ENCODE assay signal across 1 cellular context in the genomic region with DNA sequence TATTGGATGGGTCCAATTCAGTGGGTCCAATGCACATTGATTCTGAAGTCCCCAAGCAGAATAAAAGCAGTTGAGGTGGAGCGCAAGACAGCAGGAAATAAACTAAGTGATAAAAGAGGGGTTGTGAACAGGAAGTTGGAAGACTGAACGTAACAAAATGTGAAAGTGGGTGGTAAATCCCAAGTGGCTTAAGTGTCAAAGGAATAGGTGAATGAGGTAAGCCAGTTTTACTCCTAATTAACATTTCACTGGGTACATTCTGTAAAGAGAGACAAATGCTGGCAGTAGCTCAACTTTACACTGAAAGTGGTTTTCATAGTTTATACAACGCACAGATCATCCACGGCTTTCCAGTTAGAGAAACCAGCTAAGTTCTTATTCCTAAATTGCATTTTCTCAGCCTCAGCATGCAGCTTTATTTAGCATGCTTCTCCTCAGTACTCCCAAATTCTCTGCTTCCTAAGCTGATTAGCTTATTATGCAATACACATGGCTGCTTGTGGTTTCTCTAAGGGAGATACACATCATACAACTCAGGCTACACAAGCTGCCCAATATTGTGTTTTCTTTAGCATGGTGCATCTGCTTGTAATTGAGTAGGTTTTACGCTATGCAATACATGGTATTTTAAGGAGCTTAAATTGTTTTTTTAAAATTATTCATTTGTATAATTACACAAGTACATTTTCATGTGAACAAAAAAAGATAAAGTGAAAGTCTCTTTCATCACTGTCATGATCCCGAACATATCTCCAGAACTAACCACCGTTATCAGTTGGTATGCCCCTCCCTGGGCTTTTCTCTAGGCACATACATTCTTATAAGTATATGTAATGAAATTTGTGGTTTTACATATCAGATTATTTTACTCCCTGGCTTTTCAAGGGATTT.
TF ChIP-seq lines count a peak whose summit lies in the region.

No MANE protein-coding gene starts in this region.

TF ChIP-seq in K562, 482 proteins besides CTCF, POLR2A, EP300 and RAD21 (continued from another document and continues in another):
- TF ChIP-seq, protein P1, sequence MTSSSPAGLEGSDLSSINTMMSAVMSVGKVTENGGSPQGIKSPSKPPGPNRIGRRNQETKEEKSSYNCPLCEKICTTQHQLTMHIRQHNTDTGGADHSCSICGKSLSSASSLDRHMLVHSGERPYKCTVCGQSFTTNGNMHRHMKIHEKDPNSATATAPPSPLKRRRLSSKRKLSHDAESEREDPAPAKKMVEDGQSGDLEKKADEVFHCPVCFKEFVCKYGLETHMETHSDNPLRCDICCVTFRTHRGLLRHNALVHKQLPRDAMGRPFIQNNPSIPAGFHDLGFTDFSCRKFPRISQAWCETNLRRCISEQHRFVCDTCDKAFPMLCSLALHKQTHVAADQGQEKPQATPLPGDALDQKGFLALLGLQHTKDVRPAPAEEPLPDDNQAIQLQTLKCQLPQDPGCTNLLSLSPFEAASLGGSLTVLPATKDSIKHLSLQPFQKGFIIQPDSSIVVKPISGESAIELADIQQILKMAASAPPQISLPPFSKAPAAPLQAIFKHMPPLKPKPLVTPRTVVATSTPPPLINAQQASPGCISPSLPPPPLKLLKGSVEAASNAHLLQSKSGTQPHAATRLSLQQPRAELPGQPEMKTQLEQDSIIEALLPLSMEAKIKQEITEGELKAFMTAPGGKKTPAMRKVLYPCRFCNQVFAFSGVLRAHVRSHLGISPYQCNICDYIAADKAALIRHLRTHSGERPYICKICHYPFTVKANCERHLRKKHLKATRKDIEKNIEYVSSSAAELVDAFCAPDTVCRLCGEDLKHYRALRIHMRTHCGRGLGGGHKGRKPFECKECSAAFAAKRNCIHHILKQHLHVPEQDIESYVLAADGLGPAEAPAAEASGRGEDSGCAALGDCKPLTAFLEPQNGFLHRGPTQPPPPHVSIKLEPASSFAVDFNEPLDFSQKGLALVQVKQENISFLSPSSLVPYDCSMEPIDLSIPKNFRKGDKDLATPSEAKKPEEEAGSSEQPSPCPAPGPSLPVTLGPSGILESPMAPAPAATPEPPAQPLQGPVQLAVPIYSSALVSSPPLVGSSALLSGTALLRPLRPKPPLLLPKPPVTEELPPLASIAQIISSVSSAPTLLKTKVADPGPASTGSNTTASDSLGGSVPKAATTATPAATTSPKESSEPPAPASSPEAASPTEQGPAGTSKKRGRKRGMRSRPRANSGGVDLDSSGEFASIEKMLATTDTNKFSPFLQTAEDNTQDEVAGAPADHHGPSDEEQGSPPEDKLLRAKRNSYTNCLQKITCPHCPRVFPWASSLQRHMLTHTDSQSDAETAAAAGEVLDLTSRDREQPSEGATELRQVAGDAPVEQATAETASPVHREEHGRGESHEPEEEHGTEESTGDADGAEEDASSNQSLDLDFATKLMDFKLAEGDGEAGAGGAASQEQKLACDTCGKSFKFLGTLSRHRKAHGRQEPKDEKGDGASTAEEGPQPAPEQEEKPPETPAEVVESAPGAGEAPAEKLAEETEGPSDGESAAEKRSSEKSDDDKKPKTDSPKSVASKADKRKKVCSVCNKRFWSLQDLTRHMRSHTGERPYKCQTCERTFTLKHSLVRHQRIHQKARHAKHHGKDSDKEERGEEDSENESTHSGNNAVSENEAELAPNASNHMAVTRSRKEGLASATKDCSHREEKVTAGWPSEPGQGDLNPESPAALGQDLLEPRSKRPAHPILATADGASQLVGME (CRISPR knock-in tag; IDR thresholded peaks at IDR 0.05) = no peak
- TF ChIP-seq, protein P2, sequence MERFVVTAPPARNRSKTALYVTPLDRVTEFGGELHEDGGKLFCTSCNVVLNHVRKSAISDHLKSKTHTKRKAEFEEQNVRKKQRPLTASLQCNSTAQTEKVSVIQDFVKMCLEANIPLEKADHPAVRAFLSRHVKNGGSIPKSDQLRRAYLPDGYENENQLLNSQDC (CRISPR knock-in tag; IDR thresholded peaks at IDR 0.05) = no peak
- TF ChIP-seq RBM17 (IDR thresholded peaks at IDR 0.05; ENCODE audit: borderline replicate concordance, low read depth, low read length) (no peak), MED1 (CRISPR knock-in tag; IDR thresholded peaks at IDR 0.05; ENCODE audit: borderline replicate concordance) (no peak), NCOA2 (IDR thresholded peaks at IDR 0.05; ENCODE audit: partially characterized antibody in 2 of 2) (no peak), ESRRB (CRISPR knock-in tag; IDR thresholded peaks at IDR 0.05; ENCODE audit: borderline replicate concordance) (no peak), TCFL5 (CRISPR knock-in tag; conservative IDR thresholded peaks at IDR 0.05) (no peak), KDM2B (CRISPR knock-in tag; IDR thresholded peaks at IDR 0.05) (no peak), ELF2 (CRISPR knock-in tag; IDR thresholded peaks at IDR 0.05) (no peak), NFATC3 (IDR thresholded peaks at IDR 0.05) (no peak), SAFB2 (IDR thresholded peaks at IDR 0.05; ENCODE audit: borderline replicate concordance, low read depth, low read length, severe bottlenecking) (no peak), ZSCAN29 (IDR thresholded peaks at IDR 0.05) (no peak), ZNF583 (CRISPR knock-in tag; IDR thresholded peaks at IDR 0.05) (no peak), FOXP1 (CRISPR knock-in tag; IDR thresholded peaks at IDR 0.05) (no peak), CBFA2T2 (conservative IDR thresholded peaks at IDR 0.05) (no peak), HDAC6 (IDR thresholded peaks at IDR 0.05; ENCODE audit: low read depth, low read length) (no peak), CBFA2T3 (IDR thresholded peaks at IDR 0.05) (no peak; the same call in 1 of the 2 replicates), PYGO2 (tag; IDR thresholded peaks at IDR 0.05) (no peak)
- TF ChIP-seq, protein P3, sequence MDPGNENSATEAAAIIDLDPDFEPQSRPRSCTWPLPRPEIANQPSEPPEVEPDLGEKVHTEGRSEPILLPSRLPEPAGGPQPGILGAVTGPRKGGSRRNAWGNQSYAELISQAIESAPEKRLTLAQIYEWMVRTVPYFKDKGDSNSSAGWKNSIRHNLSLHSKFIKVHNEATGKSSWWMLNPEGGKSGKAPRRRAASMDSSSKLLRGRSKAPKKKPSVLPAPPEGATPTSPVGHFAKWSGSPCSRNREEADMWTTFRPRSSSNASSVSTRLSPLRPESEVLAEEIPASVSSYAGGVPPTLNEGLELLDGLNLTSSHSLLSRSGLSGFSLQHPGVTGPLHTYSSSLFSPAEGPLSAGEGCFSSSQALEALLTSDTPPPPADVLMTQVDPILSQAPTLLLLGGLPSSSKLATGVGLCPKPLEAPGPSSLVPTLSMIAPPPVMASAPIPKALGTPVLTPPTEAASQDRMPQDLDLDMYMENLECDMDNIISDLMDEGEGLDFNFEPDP (CRISPR knock-in tag; IDR thresholded peaks at IDR 0.05) = no peak
- TF ChIP-seq, protein P4, sequence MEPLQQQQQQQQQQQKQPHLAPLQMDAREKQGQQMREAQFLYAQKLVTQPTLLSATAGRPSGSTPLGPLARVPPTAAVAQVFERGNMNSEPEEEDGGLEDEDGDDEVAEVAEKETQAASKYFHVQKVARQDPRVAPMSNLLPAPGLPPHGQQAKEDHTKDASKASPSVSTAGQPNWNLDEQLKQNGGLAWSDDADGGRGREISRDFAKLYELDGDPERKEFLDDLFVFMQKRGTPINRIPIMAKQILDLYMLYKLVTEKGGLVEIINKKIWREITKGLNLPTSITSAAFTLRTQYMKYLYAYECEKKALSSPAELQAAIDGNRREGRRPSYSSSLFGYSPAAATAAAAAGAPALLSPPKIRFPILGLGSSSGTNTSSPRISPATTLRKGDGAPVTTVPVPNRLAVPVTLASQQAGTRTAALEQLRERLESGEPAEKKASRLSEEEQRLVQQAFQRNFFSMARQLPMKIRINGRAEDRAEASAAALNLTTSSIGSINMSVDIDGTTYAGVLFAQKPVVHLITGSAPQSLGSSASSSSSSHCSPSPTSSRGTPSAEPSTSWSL (CRISPR knock-in tag; IDR thresholded peaks at IDR 0.05; ENCODE audit: borderline replicate concordance) = no peak
- TF ChIP-seq, protein P5, sequence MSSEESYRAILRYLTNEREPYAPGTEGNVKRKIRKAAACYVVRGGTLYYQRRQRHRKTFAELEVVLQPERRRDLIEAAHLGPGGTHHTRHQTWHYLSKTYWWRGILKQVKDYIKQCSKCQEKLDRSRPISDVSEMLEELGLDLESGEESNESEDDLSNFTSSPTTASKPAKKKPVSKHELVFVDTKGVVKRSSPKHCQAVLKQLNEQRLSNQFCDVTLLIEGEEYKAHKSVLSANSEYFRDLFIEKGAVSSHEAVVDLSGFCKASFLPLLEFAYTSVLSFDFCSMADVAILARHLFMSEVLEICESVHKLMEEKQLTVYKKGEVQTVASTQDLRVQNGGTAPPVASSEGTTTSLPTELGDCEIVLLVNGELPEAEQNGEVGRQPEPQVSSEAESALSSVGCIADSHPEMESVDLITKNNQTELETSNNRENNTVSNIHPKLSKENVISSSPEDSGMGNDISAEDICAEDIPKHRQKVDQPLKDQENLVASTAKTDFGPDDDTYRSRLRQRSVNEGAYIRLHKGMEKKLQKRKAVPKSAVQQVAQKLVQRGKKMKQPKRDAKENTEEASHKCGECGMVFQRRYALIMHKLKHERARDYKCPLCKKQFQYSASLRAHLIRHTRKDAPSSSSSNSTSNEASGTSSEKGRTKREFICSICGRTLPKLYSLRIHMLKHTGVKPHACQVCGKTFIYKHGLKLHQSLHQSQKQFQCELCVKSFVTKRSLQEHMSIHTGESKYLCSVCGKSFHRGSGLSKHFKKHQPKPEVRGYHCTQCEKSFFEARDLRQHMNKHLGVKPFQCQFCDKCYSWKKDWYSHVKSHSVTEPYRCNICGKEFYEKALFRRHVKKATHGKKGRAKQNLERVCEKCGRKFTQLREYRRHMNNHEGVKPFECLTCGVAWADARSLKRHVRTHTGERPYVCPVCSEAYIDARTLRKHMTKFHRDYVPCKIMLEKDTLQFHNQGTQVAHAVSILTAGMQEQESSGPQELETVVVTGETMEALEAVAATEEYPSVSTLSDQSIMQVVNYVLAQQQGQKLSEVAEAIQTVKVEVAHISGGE (CRISPR knock-in tag; IDR thresholded peaks at IDR 0.05) = no peak
- TF ChIP-seq, protein P6, sequence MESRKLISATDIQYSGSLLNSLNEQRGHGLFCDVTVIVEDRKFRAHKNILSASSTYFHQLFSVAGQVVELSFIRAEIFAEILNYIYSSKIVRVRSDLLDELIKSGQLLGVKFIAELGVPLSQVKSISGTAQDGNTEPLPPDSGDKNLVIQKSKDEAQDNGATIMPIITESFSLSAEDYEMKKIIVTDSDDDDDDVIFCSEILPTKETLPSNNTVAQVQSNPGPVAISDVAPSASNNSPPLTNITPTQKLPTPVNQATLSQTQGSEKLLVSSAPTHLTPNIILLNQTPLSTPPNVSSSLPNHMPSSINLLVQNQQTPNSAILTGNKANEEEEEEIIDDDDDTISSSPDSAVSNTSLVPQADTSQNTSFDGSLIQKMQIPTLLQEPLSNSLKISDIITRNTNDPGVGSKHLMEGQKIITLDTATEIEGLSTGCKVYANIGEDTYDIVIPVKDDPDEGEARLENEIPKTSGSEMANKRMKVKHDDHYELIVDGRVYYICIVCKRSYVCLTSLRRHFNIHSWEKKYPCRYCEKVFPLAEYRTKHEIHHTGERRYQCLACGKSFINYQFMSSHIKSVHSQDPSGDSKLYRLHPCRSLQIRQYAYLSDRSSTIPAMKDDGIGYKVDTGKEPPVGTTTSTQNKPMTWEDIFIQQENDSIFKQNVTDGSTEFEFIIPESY (CRISPR knock-in tag; IDR thresholded peaks at IDR 0.05) = no peak
- TF ChIP-seq, protein P7, sequence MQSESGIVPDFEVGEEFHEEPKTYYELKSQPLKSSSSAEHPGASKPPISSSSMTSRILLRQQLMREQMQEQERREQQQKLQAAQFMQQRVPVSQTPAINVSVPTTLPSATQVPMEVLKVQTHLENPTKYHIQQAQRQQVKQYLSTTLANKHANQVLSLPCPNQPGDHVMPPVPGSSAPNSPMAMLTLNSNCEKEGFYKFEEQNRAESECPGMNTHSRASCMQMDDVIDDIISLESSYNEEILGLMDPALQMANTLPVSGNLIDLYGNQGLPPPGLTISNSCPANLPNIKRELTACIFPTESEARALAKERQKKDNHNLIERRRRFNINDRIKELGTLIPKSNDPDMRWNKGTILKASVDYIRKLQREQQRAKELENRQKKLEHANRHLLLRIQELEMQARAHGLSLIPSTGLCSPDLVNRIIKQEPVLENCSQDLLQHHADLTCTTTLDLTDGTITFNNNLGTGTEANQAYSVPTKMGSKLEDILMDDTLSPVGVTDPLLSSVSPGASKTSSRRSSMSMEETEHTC (IDR thresholded peaks at IDR 0.05) = no peak
- TF ChIP-seq, protein P8, sequence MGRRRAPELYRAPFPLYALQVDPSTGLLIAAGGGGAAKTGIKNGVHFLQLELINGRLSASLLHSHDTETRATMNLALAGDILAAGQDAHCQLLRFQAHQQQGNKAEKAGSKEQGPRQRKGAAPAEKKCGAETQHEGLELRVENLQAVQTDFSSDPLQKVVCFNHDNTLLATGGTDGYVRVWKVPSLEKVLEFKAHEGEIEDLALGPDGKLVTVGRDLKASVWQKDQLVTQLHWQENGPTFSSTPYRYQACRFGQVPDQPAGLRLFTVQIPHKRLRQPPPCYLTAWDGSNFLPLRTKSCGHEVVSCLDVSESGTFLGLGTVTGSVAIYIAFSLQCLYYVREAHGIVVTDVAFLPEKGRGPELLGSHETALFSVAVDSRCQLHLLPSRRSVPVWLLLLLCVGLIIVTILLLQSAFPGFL (CRISPR knock-in tag; IDR thresholded peaks at IDR 0.05) = no peak
- TF ChIP-seq, protein P9, sequence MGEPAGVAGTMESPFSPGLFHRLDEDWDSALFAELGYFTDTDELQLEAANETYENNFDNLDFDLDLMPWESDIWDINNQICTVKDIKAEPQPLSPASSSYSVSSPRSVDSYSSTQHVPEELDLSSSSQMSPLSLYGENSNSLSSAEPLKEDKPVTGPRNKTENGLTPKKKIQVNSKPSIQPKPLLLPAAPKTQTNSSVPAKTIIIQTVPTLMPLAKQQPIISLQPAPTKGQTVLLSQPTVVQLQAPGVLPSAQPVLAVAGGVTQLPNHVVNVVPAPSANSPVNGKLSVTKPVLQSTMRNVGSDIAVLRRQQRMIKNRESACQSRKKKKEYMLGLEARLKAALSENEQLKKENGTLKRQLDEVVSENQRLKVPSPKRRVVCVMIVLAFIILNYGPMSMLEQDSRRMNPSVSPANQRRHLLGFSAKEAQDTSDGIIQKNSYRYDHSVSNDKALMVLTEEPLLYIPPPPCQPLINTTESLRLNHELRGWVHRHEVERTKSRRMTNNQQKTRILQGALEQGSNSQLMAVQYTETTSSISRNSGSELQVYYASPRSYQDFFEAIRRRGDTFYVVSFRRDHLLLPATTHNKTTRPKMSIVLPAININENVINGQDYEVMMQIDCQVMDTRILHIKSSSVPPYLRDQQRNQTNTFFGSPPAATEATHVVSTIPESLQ (CRISPR knock-in tag; IDR thresholded peaks at IDR 0.05) = no peak
- TF ChIP-seq, protein P10, sequence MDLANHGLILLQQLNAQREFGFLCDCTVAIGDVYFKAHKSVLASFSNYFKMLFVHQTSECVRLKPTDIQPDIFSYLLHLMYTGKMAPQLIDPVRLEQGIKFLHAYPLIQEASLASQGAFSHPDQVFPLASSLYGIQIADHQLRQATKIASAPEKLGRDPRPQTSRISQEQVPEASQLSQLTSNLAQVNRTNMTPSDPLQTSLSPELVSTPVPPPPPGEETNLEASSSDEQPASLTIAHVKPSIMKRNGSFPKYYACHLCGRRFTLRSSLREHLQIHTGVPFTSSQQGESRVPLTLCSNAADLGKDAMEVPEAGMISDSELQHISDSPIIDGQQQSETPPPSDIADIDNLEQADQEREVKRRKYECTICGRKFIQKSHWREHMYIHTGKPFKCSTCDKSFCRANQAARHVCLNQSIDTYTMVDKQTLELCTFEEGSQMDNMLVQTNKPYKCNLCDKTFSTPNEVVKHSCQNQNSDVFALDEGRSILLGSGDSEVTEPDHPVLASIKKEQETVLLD (IDR thresholded peaks at IDR 0.05) = no peak
